Comparison of ENCODE assay signal across 1 cellular context in genomic region chr12:121626853-121627623, GRCh38.
TF ChIP-seq lines count a peak whose summit lies in the region.

No MANE protein-coding gene starts in this region.

TF ChIP-seq in PFSK-1, 5 proteins besides CTCF, POLR2A, EP300 and RAD21 (continued from another document):
- TF ChIP-seq FOXP2 (optimal IDR thresholded peaks at IDR 0.05; ENCODE audit: borderline replicate concordance, extremely low read depth, extremely low read length, insufficient read depth) (no peak), SIN3A (IDR thresholded peaks at IDR 0.05; ENCODE audit: borderline replicate concordance, insufficient read depth, low read length) (0 out of 2 replicates have a peak, but pooled peaks have one; percentile 21), POLR2AphosphoS5 (IDR thresholded peaks at IDR 0.05; ENCODE audit: low read depth, low read length) (peak; percentile 28; the same call in 1 of the 2 replicates)
